In genomic region chrX:54237014-54237413, GRCh38 we compare ENCODE assay signal across 34 cellular contexts.
"Had no signal": no experiment of that assay in that cellular context is flagged by ENCODE, and none has a peak within 500 bp of the region (broad histone marks: within the 10 kb centered on the region; RNA-seq: fewer than 3 reads in every experiment).

No MANE protein-coding gene starts in this region.

- H3K36me3 Mint-ChIP-seq: activated CD8-positive, alpha-beta memory T cell treated with anti-CD3 and anti-CD28 coated beads, Interleukin-2, amount 10 ng/mL, durations not matched to agents 7 days and 5 days; activated naive CD8-positive, alpha-beta T cell treated with anti-CD3 and anti-CD28 coated beads for 36 hours had no signal

- H3K9me3 Mint-ChIP-seq: activated CD4-positive, alpha-beta memory T cell treated with anti-CD3 and anti-CD28 coated beads, Interleukin-2, amount 10 ng/mL, durations not matched to agents 7 days and 5 days; activated naive CD8-positive, alpha-beta T cell treated with anti-CD3 and anti-CD28 coated beads for 36 hours had no signal

- H3K9ac ChIP-seq: SK-N-SH had no signal

- H3K27ac Mint-ChIP-seq: activated CD4-positive, alpha-beta memory T cell treated with anti-CD3 and anti-CD28 coated beads, Interleukin-2, amount 10 ng/mL, durations not matched to agents 7 days and 5 days; activated CD8-positive, alpha-beta memory T cell treated with anti-CD3 and anti-CD28 coated beads, Interleukin-2, amount 10 ng/mL, durations not matched to agents 7 days and 5 days; activated naive CD8-positive, alpha-beta T cell treated with anti-CD3 and anti-CD28 coated beads for 36 hours; T-cell had no signal

- H3K27ac ChIP-seq: Peyer's patch, SJSA1, WERI-Rb-1 had no signal

- H3K4me1 Mint-ChIP-seq: activated CD4-positive, alpha-beta memory T cell treated with anti-CD3 and anti-CD28 coated beads, Interleukin-2, amount 10 ng/mL, durations not matched to agents 7 days and 5 days; activated CD8-positive, alpha-beta memory T cell treated with anti-CD3 and anti-CD28 coated beads, Interleukin-2, amount 10 ng/mL, durations not matched to agents 7 days and 5 days; activated naive CD8-positive, alpha-beta T cell treated with anti-CD3 and anti-CD28 coated beads for 36 hours; T-cell had no signal

- H3K36me3 ChIP-seq: Peyer's patch, SJSA1, WERI-Rb-1 had no signal

- H3K4me2 ChIP-seq: SK-N-SH had no signal

- H3K4me3 ChIP-seq: Peyer's patch, SJSA1 had no signal

- H3K4me3 Mint-ChIP-seq: activated CD4-positive, alpha-beta memory T cell treated with anti-CD3 and anti-CD28 coated beads, Interleukin-2, amount 10 ng/mL, durations not matched to agents 7 days and 5 days; activated CD8-positive, alpha-beta memory T cell treated with anti-CD3 and anti-CD28 coated beads, Interleukin-2, amount 10 ng/mL, durations not matched to agents 7 days and 5 days; activated naive CD8-positive, alpha-beta T cell treated with anti-CD3 and anti-CD28 coated beads for 36 hours; T-cell had no signal

- H3K9me3 ChIP-seq: Peyer's patch, SJSA1, SK-N-SH had no signal

- H3K27me3 ChIP-seq: Peyer's patch, SJSA1 had no signal

- H3K4me1 ChIP-seq: Peyer's patch, SJSA1 had no signal

- FAIRE-seq: TTC549 had no signal

- ATAC-seq: activated CD8-positive, alpha-beta memory T cell treated with anti-CD3 and anti-CD28 coated beads, Interleukin-2, amount 10 ng/mL, durations not matched to agents 7 days and 5 days; PC-3; T-cell had no signal

- H3K27me3 Mint-ChIP-seq: activated CD4-positive, alpha-beta memory T cell treated with anti-CD3 and anti-CD28 coated beads, Interleukin-2, amount 10 ng/mL, durations not matched to agents 7 days and 5 days; activated CD8-positive, alpha-beta memory T cell treated with anti-CD3 and anti-CD28 coated beads, Interleukin-2, amount 10 ng/mL, durations not matched to agents 7 days and 5 days; activated naive CD8-positive, alpha-beta T cell treated with anti-CD3 and anti-CD28 coated beads for 36 hours had no signal

- DNase-seq: activated CD4-positive, alpha-beta memory T cell treated with anti-CD3 and anti-CD28 coated beads, Interleukin-2, amount 10 ng/mL, durations not matched to agents 7 days and 5 days; activated CD4-positive, alpha-beta T cell treated with anti-CD3 and anti-CD28 coated beads for 1 hour; activated CD4-positive, alpha-beta T cell treated with anti-CD3 and anti-CD28 coated beads for 48 hours; activated CD4-positive, CD25-positive, alpha-beta regulatory T cell; activated CD8-positive, alpha-beta memory T cell treated with anti-CD3 and anti-CD28 coated beads for 24 hours; activated CD8-positive, alpha-beta memory T cell treated with anti-CD3 and anti-CD28 coated beads, Interleukin-2, amount 10 ng/mL, durations not matched to agents 7 days and 5 days; activated CD8-positive, alpha-beta memory T cell treated with anti-CD3 and anti-CD28 coated beads, Interleukin-2, amount 50 U/mL, for 48 hours; activated effector memory CD4-positive, alpha-beta T cell treated with anti-CD3 and anti-CD28 coated beads, Interleukin-2, amount 50 U/mL, for 16 hours; activated naive CD4-positive, alpha-beta T cell; activated naive CD4-positive, alpha-beta T cell treated with anti-CD3 and anti-CD28 coated beads, Interleukin-2, amount 50 U/mL, for 16 hours; activated naive CD8-positive, alpha-beta T cell treated with anti-CD3 and anti-CD28 coated beads for 36 hours; activated T-cell treated with anti-CD3 and anti-CD28 coated beads, Interleukin-2, amount 50 U/mL, for 48 hours; amniotic stem cell; aorta; Karpas-422; KBM-7; NCI-H1105; NCI-H1417 treated with DMSO at 0.1 percent for 48 hours; NCI-H1694; NCI-H1930; NCI-H2081 treated with DMSO at 0.1 percent for 48 hours; NCI-H345; NCI-H524 treated with DMSO at 0.1 percent for 48 hours; PC-3; Peyer's patch; RPMI8226; SHP77 treated with DMSO at 0.1 percent for 48 hours; SK-N-SH; T-cell; T-helper 2 cell; T-helper 9 cell; WERI-Rb-1 had no signal
